In genomic region chr7:27635728-27636127, GRCh38 we compare ENCODE assay signal across 25 cellular contexts.
"Had no signal": no experiment of that assay in that cellular context is flagged by ENCODE, and none has a peak within 500 bp of the region (broad histone marks: within the 10 kb centered on the region; RNA-seq: fewer than 3 reads in every experiment).

No MANE protein-coding gene starts in this region.

- H3K9me3 Mint-ChIP-seq: nephron; stimulated activated effector memory CD8-positive, alpha-beta T cell treated with anti-CD3 and anti-CD28 coated beads, Interleukin-12 subunit alpha, Interleukin-12 subunit beta, amount 100 ng/mL, for 72 hours; type B pancreatic cell had no signal

- H3K4me3 ChIP-seq: dorsolateral prefrontal cortex, gastrocnemius medialis, lower lobe of right lung, ovary, psoas muscle, sigmoid colon, testis, tibial artery had no signal

- H3K27me3 Mint-ChIP-seq: type B pancreatic cell had no signal

- H3K4me3 Mint-ChIP-seq: nephron; stimulated activated effector memory CD8-positive, alpha-beta T cell treated with anti-CD3 and anti-CD28 coated beads, Interleukin-12 subunit alpha, Interleukin-12 subunit beta, amount 100 ng/mL, for 72 hours; type B pancreatic cell had no signal

- H3K36me3 Mint-ChIP-seq: stimulated activated effector memory CD8-positive, alpha-beta T cell treated with anti-CD3 and anti-CD28 coated beads, Interleukin-12 subunit alpha, Interleukin-12 subunit beta, amount 100 ng/mL, for 72 hours had no signal

- ATAC-seq: esophagus mucosa; gastrocnemius medialis; psoas muscle; right cardiac atrium; stimulated activated effector memory CD8-positive, alpha-beta T cell treated with anti-CD3 and anti-CD28 coated beads, Interleukin-12 subunit alpha, Interleukin-12 subunit beta, amount 100 ng/mL, for 72 hours had no signal

- H3K27me3 ChIP-seq: dorsolateral prefrontal cortex, gastrocnemius medialis, ovary, sigmoid colon, testis, tibial artery had no signal

- H3K36me3 ChIP-seq: gastrocnemius medialis, lower lobe of right lung, ovary, tibial artery had no signal

- H3K27ac ChIP-seq: dorsolateral prefrontal cortex, epithelial cell of prostate, gastrocnemius medialis, lower lobe of right lung, ovary, psoas muscle, sigmoid colon, testis, tibial artery had no signal

- DNase-seq: dorsolateral prefrontal cortex; effector CD8-positive, alpha-beta T cell; endodermal cell; foreskin fibroblast; gastrocnemius medialis; head of caudate nucleus; left ventricle myocardium superior; lower lobe of right lung; occipital lobe; ovary; posterior cingulate gyrus; psoas muscle; right cardiac atrium; sigmoid colon; stimulated activated CD4-positive, alpha-beta T cell treated with anti-CD3 and anti-CD28 coated beads, Interleukin-2, amount 100 ng/mL, for 24 hours; stimulated activated CD4-positive, alpha-beta T cell treated with anti-CD3 and anti-CD28 coated beads, Interleukin-4, amount 100 ng/mL, for 24 hours; stimulated activated naive CD4-positive, alpha-beta T cell treated with Interleukin-2 at 50 U/mL for 16 hours; substantia nigra; testis; tibial artery had no signal

- H3K9me3 ChIP-seq: gastrocnemius medialis, lower lobe of right lung, ovary, psoas muscle, sigmoid colon, testis, tibial artery had no signal

- H3K27ac Mint-ChIP-seq: stimulated activated effector memory CD8-positive, alpha-beta T cell treated with anti-CD3 and anti-CD28 coated beads, Interleukin-12 subunit alpha, Interleukin-12 subunit beta, amount 100 ng/mL, for 72 hours had no signal
